10 cellular contexts compared by ENCODE assay signal in the genomic region with DNA sequence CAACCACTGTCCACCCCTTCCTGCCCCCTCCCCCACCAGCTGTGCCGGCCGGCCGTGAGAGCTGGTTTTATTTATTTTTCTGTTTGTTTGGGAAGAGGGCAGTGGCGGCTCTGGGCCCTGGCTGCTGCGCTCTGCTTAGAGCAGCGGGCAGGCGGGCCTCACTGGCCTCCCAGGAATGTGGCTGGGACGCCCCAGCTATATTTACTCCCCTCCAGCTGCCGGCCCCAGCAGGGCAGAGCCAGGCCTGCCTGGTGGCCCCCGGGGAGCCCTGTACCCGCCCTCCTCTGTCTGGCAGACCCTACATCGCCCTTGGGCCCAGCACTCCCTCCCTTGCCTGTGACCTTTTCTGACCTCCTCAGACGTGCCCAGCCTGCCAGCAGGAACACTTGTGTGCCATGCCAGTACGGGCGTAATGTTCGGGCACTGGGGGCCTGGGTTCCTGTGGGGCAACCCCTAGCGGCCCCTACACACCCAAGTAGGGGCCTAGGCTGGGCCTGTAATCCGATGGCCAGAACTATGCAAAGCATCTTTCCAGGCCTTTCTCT. TPM values are rescaled to one million over a fixed set of nuclear protein-coding genes. Genes with fewer than 3 reads are reported as not detected.
DNase-seq lines count a peak whose midpoint lies in the region; ATAC-seq and TF ChIP-seq lines count a peak whose summit lies in the region.
"Had no signal": no experiment of that assay in that cellular context is flagged by ENCODE, and none has a peak within 500 bp of the region (broad histone marks: within the 10 kb centered on the region; RNA-seq: fewer than 3 reads in every experiment).

No MANE protein-coding gene starts in this region.

- 0 out of 2 replicates have a peak, but pooled peaks cover 2% of the 10 kb centered on the region for H3K36me3 ChIP-seq in SJCRH30

- H3K27ac Mint-ChIP-seq in glutamatergic neuron (ENCODE audit: unreplicated experiment): peak overlapping the region; percentile 52
- H3K27ac Mint-ChIP-seq in osteocyte (ENCODE audit: unreplicated experiment): peak overlapping the region; percentile 95
- H3K27ac Mint-ChIP-seq: activated T-cell treated with anti-CD3 and anti-CD28 coated beads, Interleukin-2, amount 50 U/mL, for 24 hours had no signal

- H3K4me1 Mint-ChIP-seq in glutamatergic neuron (ENCODE audit: low read depth, unreplicated experiment): peaks cover 50% of the 10 kb centered on the region
- H3K4me1 Mint-ChIP-seq in osteocyte (ENCODE audit: unreplicated experiment): peaks cover 87% of the 10 kb centered on the region

- peak overlapping the region; percentile 55 for H3K27ac ChIP-seq in SJCRH30

- H3K4me3 ChIP-seq in SJCRH30: no peak overlapping the region

- H3K9me3 Mint-ChIP-seq in glutamatergic neuron (ENCODE audit: unreplicated experiment) (peaks cover 14% of the 10 kb centered on the region), osteocyte (ENCODE audit: unreplicated experiment) (no peaks in the 10 kb centered on the region)
- H3K9me3 Mint-ChIP-seq: activated T-cell treated with anti-CD3 and anti-CD28 coated beads, Interleukin-2, amount 50 U/mL, for 24 hours had no signal

- H3K4me3 Mint-ChIP-seq in glutamatergic neuron (ENCODE audit: unreplicated experiment) (peak overlapping the region; percentile 64), osteocyte (ENCODE audit: unreplicated experiment) (peak overlapping the region; percentile 99)
- H3K4me3 Mint-ChIP-seq: activated T-cell treated with anti-CD3 and anti-CD28 coated beads, Interleukin-2, amount 50 U/mL, for 24 hours had no signal

- no peaks in the 10 kb centered on the region for H3K27me3 ChIP-seq in SJCRH30

- peaks cover 74% of the 10 kb centered on the region for H3K4me1 ChIP-seq in SJCRH30

- DNase-seq in AG08396 (ENCODE audit: low spot score) (peak; percentile 71), SJCRH30 (peak; percentile 83 to 88), glutamatergic neuron (no peak), osteocyte (ENCODE audit: extremely low spot score, unreplicated experiment) (peak; percentile 95), NCI-H524 treated with DMSO at 0.1 percent for 48 hours (lab: John Stamatoyannopoulos, UW) (no peak), SK-N-DZ (ENCODE audit: low spot score) (no peak)
- DNase-seq: activated T-cell treated with anti-CD3 and anti-CD28 coated beads, Interleukin-2, amount 50 U/mL, for 24 hours; NCI-H2029 had no signal

- no peak for ATAC-seq in GM21515 (IDR thresholded peaks at IDR 0.05; ENCODE audit: unreplicated experiment)
- no peak for ATAC-seq in HG02852 (IDR thresholded peaks at IDR 0.05; ENCODE audit: unreplicated experiment)

- no peak for TF ChIP-seq CTCF in glutamatergic neuron (IDR thresholded peaks at IDR 0.05; ENCODE audit: partially characterized antibody, unreplicated experiment)
- TF ChIP-seq CTCF in osteocyte (IDR thresholded peaks at IDR 0.05): no peak

- H3K36me3 Mint-ChIP-seq in glutamatergic neuron (ENCODE audit: unreplicated experiment): no peaks in the 10 kb centered on the region
- H3K36me3 Mint-ChIP-seq in osteocyte (ENCODE audit: unreplicated experiment): peaks cover 4% of the 10 kb centered on the region

- no peaks in the 10 kb centered on the region for H3K9me3 ChIP-seq in SJCRH30 (replicated peaks)

- H3K27me3 Mint-ChIP-seq in glutamatergic neuron (ENCODE audit: unreplicated experiment) (peaks cover 14% of the 10 kb centered on the region), osteocyte (ENCODE audit: unreplicated experiment) (no peaks in the 10 kb centered on the region)

RNA-seq across cellular contexts. Expression of a gene that starts 7.7 kb away (rescaled TPM):
- total RNA-seq in SJCRH30 (2014; rRNA removed; shearing (Covaris generic)): 76.8 and 81.4 TPM in 2 replicates
- total RNA-seq in glutamatergic neuron (ENCODE audit: unreplicated experiment) (130 TPM), osteocyte (239 and 259 TPM in 2 replicates)
- polyA plus RNA-seq in SK-N-DZ (2014; cell fraction: cytosol; rRNA removed): 24.9 and 31.1 TPM in 2 replicates
- polyA plus RNA-seq in SK-N-DZ (2014; cell fraction: nucleus; rRNA removed): 15.4 and 23.8 TPM in 2 replicates

Comparison
In these comparisons a context has a peak if more than half of its experiments do, and no peak if none do; other contexts are left out.
1. DNase-seq: peak in AG08396 (single experiment), SJCRH30 (2 of 2) and osteocyte (single experiment); none in glutamatergic neuron (single experiment), NCI-H524 treated with DMSO at 0.1 percent for 48 hours (single experiment) and SK-N-DZ (single experiment).